Comparison of ENCODE assay signal across 17 cellular contexts in genomic region chr12:103373088-103373523, GRCh38.
A peak's percentile ranks its signal among the peaks of the same experiment; 100 is the strongest.
DNase-seq lines count a peak whose midpoint lies in the region; ATAC-seq, FAIRE-seq and TF ChIP-seq lines count a peak whose summit lies in the region.
"Had no signal": no experiment of that assay in that cellular context is flagged by ENCODE, and none has a peak within 500 bp of the region (broad histone marks: within the 10 kb centered on the region; RNA-seq: fewer than 3 reads in every experiment).

No MANE protein-coding gene starts in this region.

- H3K4me3 ChIP-seq in pancreas (no peak overlapping the region), heart left ventricle (no peak overlapping the region)

- DNase-seq in NCI-H146 treated with DMSO at 0.1 percent for 48 hours (lab: John Stamatoyannopoulos, UW; ENCODE audit: unreplicated experiment) (peak; percentile 99), NCI-H69 (lab: John Stamatoyannopoulos, UW) (peak; percentile 99), pancreas (no peak), heart left ventricle (no peak)
- DNase-seq in activated naive CD4-positive, alpha-beta T cell treated with anti-CD3 and anti-CD28 coated beads, Interleukin-2, amount 50 U/mL, for 16 hours: no peak
- DNase-seq: activated CD8-positive, alpha-beta memory T cell treated with anti-CD3 and anti-CD28 coated beads for 24 hours; activated effector memory CD4-positive, alpha-beta T cell treated with Interleukin-2 at 50 U/mL for 16 hours; dermis blood vessel endothelial cell; head of caudate nucleus; NCI-H524 treated with DMSO at 0.1 percent for 48 hours had no signal

- no peaks in the 10 kb centered on the region for H3K36me3 Mint-ChIP-seq in activated T-helper 17 cell treated with anti-CD3 and anti-CD28 coated beads, Interleukin-2, amount 50 U/mL, for 72 hours (ENCODE audit: low read depth)
- H3K36me3 Mint-ChIP-seq: stimulated activated effector memory CD8-positive, alpha-beta T cell treated with anti-CD3 and anti-CD28 coated beads, Interleukin-12 subunit alpha, Interleukin-12 subunit beta, amount 100 ng/mL, for 72 hours had no signal

- peaks cover 2% of the 10 kb centered on the region for H3K9me3 Mint-ChIP-seq in activated T-helper 17 cell treated with anti-CD3 and anti-CD28 coated beads, Interleukin-2, amount 50 U/mL, for 72 hours
- H3K9me3 Mint-ChIP-seq: stimulated activated effector memory CD8-positive, alpha-beta T cell treated with anti-CD3 and anti-CD28 coated beads, Interleukin-12 subunit alpha, Interleukin-12 subunit beta, amount 100 ng/mL, for 72 hours had no signal

- H3K27ac ChIP-seq in pancreas: no peak overlapping the region
- H3K27ac ChIP-seq in heart left ventricle: no peak overlapping the region

- H3K27me3 Mint-ChIP-seq in activated T-helper 17 cell treated with anti-CD3 and anti-CD28 coated beads, Interleukin-2, amount 50 U/mL, for 72 hours: no peaks in the 10 kb centered on the region
- H3K27me3 Mint-ChIP-seq: B cell had no signal

- no peak for FAIRE-seq in pancreas (lab: Jason Lieb, UNC)
- FAIRE-seq: GM12892, keratinocyte had no signal

- intact Hi-C loops in pancreas (cut with DNase I): no loop called here
- intact Hi-C loops in heart left ventricle (cut with DNase I): no loop called here

- H3K27me3 ChIP-seq in pancreas (no peaks in the 10 kb centered on the region), heart left ventricle (no peaks in the 10 kb centered on the region)

- H3K36me3 ChIP-seq in pancreas: no peaks in the 10 kb centered on the region
- H3K36me3 ChIP-seq in heart left ventricle: no peaks in the 10 kb centered on the region

- H3K4me1 ChIP-seq in pancreas: peaks cover 0 to 7% (median 5%) of the 10 kb centered on the region in 3 donors
- H3K4me1 ChIP-seq in heart left ventricle: no peaks in the 10 kb centered on the region

- no peak overlapping the region for H3K27ac Mint-ChIP-seq in activated T-helper 17 cell treated with anti-CD3 and anti-CD28 coated beads, Interleukin-2, amount 50 U/mL, for 72 hours
- H3K27ac Mint-ChIP-seq: B cell; stimulated activated effector memory CD8-positive, alpha-beta T cell treated with anti-CD3 and anti-CD28 coated beads, Interleukin-12 subunit alpha, Interleukin-12 subunit beta, amount 100 ng/mL, for 72 hours had no signal

- no peak overlapping the region for H3K4me3 Mint-ChIP-seq in activated T-helper 17 cell treated with anti-CD3 and anti-CD28 coated beads, Interleukin-2, amount 50 U/mL, for 72 hours
- H3K4me3 Mint-ChIP-seq: B cell; stimulated activated effector memory CD8-positive, alpha-beta T cell treated with anti-CD3 and anti-CD28 coated beads, Interleukin-12 subunit alpha, Interleukin-12 subunit beta, amount 100 ng/mL, for 72 hours had no signal

- 8 to 19% methylated on average over 4 of the region's 4 CpGs for WGBS in pancreas, 2 donors
- 78 to 85% (median 81%) methylated on average over 4 of the region's 4 CpGs for WGBS in heart left ventricle, 4 donors

- H3K4me1 Mint-ChIP-seq in activated T-helper 17 cell treated with anti-CD3 and anti-CD28 coated beads, Interleukin-2, amount 50 U/mL, for 72 hours: no peaks in the 10 kb centered on the region
- H3K4me1 Mint-ChIP-seq: stimulated activated effector memory CD8-positive, alpha-beta T cell treated with anti-CD3 and anti-CD28 coated beads, Interleukin-12 subunit alpha, Interleukin-12 subunit beta, amount 100 ng/mL, for 72 hours had no signal

- H3K9me3 ChIP-seq in pancreas (no peaks in the 10 kb centered on the region), heart left ventricle (peaks cover 0 to 6% (median 0%) of the 10 kb centered on the region in 12 donors)

- ATAC-seq in GM18498 (IDR thresholded peaks at IDR 0.05; ENCODE audit: unreplicated experiment) (peak; percentile 36), pancreas (peak in 3 of 4 donors; percentile 38 to 93 (median 61)), heart left ventricle (no peak)
- no peak for ATAC-seq in activated T-helper 17 cell treated with anti-CD3 and anti-CD28 coated beads, Interleukin-2, amount 50 U/mL, for 72 hours (replicated peaks)
- ATAC-seq: Panc1; stimulated activated effector memory CD8-positive, alpha-beta T cell treated with anti-CD3 and anti-CD28 coated beads, Interleukin-12 subunit alpha, Interleukin-12 subunit beta, amount 100 ng/mL, for 72 hours had no signal

- TF ChIP-seq CTCF in pancreas (IDR thresholded peaks at IDR 0.05) (no peak), heart left ventricle (IDR thresholded peaks at IDR 0.05) (no peak)

- no peak for TF ChIP-seq POLR2A in heart left ventricle (IDR thresholded peaks at IDR 0.05)

Comparison
In these comparisons a context has a peak if more than half of its experiments do, and no peak if none do; other contexts are left out.
1. ATAC-seq: peak in GM18498 (single experiment) and pancreas (3 of 4); none in heart left ventricle (0 of 4) and activated T-helper 17 cell treated with anti-CD3 and anti-CD28 coated beads, Interleukin-2, amount 50 U/mL, for 72 hours (single experiment).
2. DNase-seq: peak in NCI-H146 treated with DMSO at 0.1 percent for 48 hours (single experiment) and NCI-H69 (single experiment); none in pancreas (0 of 6), activated naive CD4-positive, alpha-beta T cell treated with anti-CD3 and anti-CD28 coated beads, Interleukin-2, amount 50 U/mL, for 16 hours (single experiment) and heart left ventricle (0 of 5).